22 cellular contexts compared by ENCODE assay signal in genomic region chr6:66048684-66049474, GRCh38.
"Had no signal": no experiment of that assay in that cellular context is flagged by ENCODE, and none has a peak within 500 bp of the region (broad histone marks: within the 10 kb centered on the region; RNA-seq: fewer than 3 reads in every experiment).

No MANE protein-coding gene starts in this region.

- ATAC-seq: effector memory CD8-positive, alpha-beta T cell; foreskin keratinocyte; gastroesophageal sphincter; heart left ventricle; left cardiac atrium; left lung; left ventricle myocardium superior; lower lobe of right lung; naive thymus-derived CD4-positive, alpha-beta T cell had no signal

- DNase-seq: colonic mucosa; cortex of kidney; effector CD8-positive, alpha-beta T cell; effector memory CD8-positive, alpha-beta T cell; endodermal cell; foreskin keratinocyte; heart left ventricle; hypothalamus; immature natural killer cell; left cardiac atrium; left lung; left ventricle myocardium superior; lower lobe of right lung; mesenchymal stem cell; midbrain; naive thymus-derived CD4-positive, alpha-beta T cell had no signal

- H3K9me3 ChIP-seq: colonic mucosa, esophagus muscularis mucosa, gastroesophageal sphincter, heart left ventricle, left lung, lower lobe of right lung had no signal

- H3K27me3 Mint-ChIP-seq: dendritic cell treated with granulocyte-macrophage colony-stimulating factor and Interleukin-4, amounts not matched to agents 40 ng/mL and 50 ng/mL, for 4 days; effector memory CD8-positive, alpha-beta T cell; naive thymus-derived CD4-positive, alpha-beta T cell had no signal

- H3K4me3 ChIP-seq: colonic mucosa, esophagus muscularis mucosa, gastroesophageal sphincter, heart left ventricle, hepatocyte, left lung, lower lobe of right lung had no signal

- H3K27me3 ChIP-seq: colonic mucosa, esophagus muscularis mucosa, foreskin keratinocyte, gastroesophageal sphincter, heart left ventricle, hepatocyte, left lung had no signal

- H3K27ac Mint-ChIP-seq: dendritic cell treated with granulocyte-macrophage colony-stimulating factor and Interleukin-4, amounts not matched to agents 40 ng/mL and 50 ng/mL, for 4 days; effector memory CD8-positive, alpha-beta T cell; endodermal cell; immature natural killer cell; naive thymus-derived CD4-positive, alpha-beta T cell had no signal

- H3K27ac ChIP-seq: colonic mucosa, esophagus muscularis mucosa, foreskin keratinocyte, gastroesophageal sphincter, heart left ventricle, hepatocyte, left lung, lower lobe of right lung had no signal

- H3K9me3 Mint-ChIP-seq: endodermal cell had no signal

- H3K4me1 Mint-ChIP-seq: endodermal cell; immature natural killer cell; naive thymus-derived CD4-positive, alpha-beta T cell had no signal

- H3K79me2 ChIP-seq: hepatocyte had no signal

- H3K36me3 Mint-ChIP-seq: immature natural killer cell; naive thymus-derived CD4-positive, alpha-beta T cell had no signal

- H3K4me3 Mint-ChIP-seq: dendritic cell treated with granulocyte-macrophage colony-stimulating factor and Interleukin-4, amounts not matched to agents 40 ng/mL and 50 ng/mL, for 4 days; effector memory CD8-positive, alpha-beta T cell; endodermal cell; immature natural killer cell; naive thymus-derived CD4-positive, alpha-beta T cell had no signal

- H2AFZ ChIP-seq: hepatocyte had no signal

- FAIRE-seq: endothelial cell of umbilical vein, keratinocyte had no signal

- H3K4me1 ChIP-seq: colonic mucosa, esophagus muscularis mucosa, foreskin keratinocyte, gastroesophageal sphincter, heart left ventricle, left lung, lower lobe of right lung had no signal

- H3K4me2 ChIP-seq: hepatocyte had no signal

- H3K36me3 ChIP-seq: colonic mucosa, esophagus muscularis mucosa, gastroesophageal sphincter, heart left ventricle, left lung, lower lobe of right lung had no signal
